Comparison of ENCODE assay signal across 8 cellular contexts in genomic region chr7:130732980-130733865, GRCh38. TPM values are rescaled to one million over a fixed set of nuclear protein-coding genes. Genes with fewer than 3 reads are reported as not detected.
DNase-seq lines count a peak whose midpoint lies in the region; ATAC-seq lines count a peak whose summit lies in the region.

No MANE protein-coding gene starts in this region.

- no peak overlapping the region for H3K27ac Mint-ChIP-seq in activated naive CD8-positive, alpha-beta T cell treated with anti-CD3 and anti-CD28 coated beads, Interleukin-2, amount 50 U/mL, for 24 hours
- peak overlapping the region; percentile 50 for H3K27ac Mint-ChIP-seq in stimulated activated memory B cell treated with anti-CD40 and anti-IgM and Interleukin-4, amounts not matched to agents 10 μg/mL and 1 μg/mL and 100 μg/mL, for 72 hours

- intact Hi-C loops in left colon (cut with DNase I, micrococcal nuclease) = no loop called here

- peaks cover 16% of the 10 kb centered on the region for H3K4me1 Mint-ChIP-seq in activated naive CD8-positive, alpha-beta T cell treated with anti-CD3 and anti-CD28 coated beads, Interleukin-2, amount 50 U/mL, for 24 hours
- H3K4me1 Mint-ChIP-seq in stimulated activated memory B cell treated with anti-CD40 and anti-IgM and Interleukin-4, amounts not matched to agents 10 μg/mL and 1 μg/mL and 100 μg/mL, for 72 hours = peaks cover 14% of the 10 kb centered on the region

- DNase-seq in NCI-H1694 treated with DMSO at 0.1 percent for 48 hours (lab: John Stamatoyannopoulos, UW) = peak; percentile 29
- no peak for DNase-seq in NCI-H1694 (lab: John Stamatoyannopoulos, UW)
- DNase-seq in NCI-H774 (lab: John Stamatoyannopoulos, UW) = peak; percentile 22
- peak; percentile 31 for DNase-seq in activated naive CD8-positive, alpha-beta T cell treated with anti-CD3 and anti-CD28 coated beads, Interleukin-2, amount 50 U/mL, for 24 hours
- DNase-seq in left colon = peak in 1 of 2 donors; percentile 52
- DNase-seq in NCI-H1417 treated with DMSO at 0.1 percent for 48 hours (lab: John Stamatoyannopoulos, UW) = no peak

- H3K9me3 Mint-ChIP-seq in activated naive CD8-positive, alpha-beta T cell treated with anti-CD3 and anti-CD28 coated beads, Interleukin-2, amount 50 U/mL, for 24 hours = no peaks in the 10 kb centered on the region
- no peaks in the 10 kb centered on the region for H3K9me3 Mint-ChIP-seq in stimulated activated memory B cell treated with anti-CD40 and anti-IgM and Interleukin-4, amounts not matched to agents 10 μg/mL and 1 μg/mL and 100 μg/mL, for 72 hours

- H3K36me3 Mint-ChIP-seq in activated naive CD8-positive, alpha-beta T cell treated with anti-CD3 and anti-CD28 coated beads, Interleukin-2, amount 50 U/mL, for 24 hours (ENCODE audit: low read depth) = peaks cover 14% of the 10 kb centered on the region
- no peaks in the 10 kb centered on the region for H3K36me3 Mint-ChIP-seq in stimulated activated memory B cell treated with anti-CD40 and anti-IgM and Interleukin-4, amounts not matched to agents 10 μg/mL and 1 μg/mL and 100 μg/mL, for 72 hours

- peak; percentile 40 for ATAC-seq in activated naive CD8-positive, alpha-beta T cell treated with anti-CD3 and anti-CD28 coated beads, Interleukin-2, amount 50 U/mL, for 24 hours
- ATAC-seq in left colon (peak; percentile 85), GM18502 (IDR thresholded peaks at IDR 0.05; ENCODE audit: poor library complexity, unreplicated experiment) (no peak)
- ATAC-seq in stimulated activated memory B cell treated with anti-CD40 and anti-IgM and Interleukin-4, amounts not matched to agents 10 μg/mL and 1 μg/mL and 100 μg/mL, for 72 hours = peak; percentile 78

- H3K4me3 Mint-ChIP-seq in activated naive CD8-positive, alpha-beta T cell treated with anti-CD3 and anti-CD28 coated beads, Interleukin-2, amount 50 U/mL, for 24 hours = peak overlapping the region; percentile 64
- H3K4me3 Mint-ChIP-seq in stimulated activated memory B cell treated with anti-CD40 and anti-IgM and Interleukin-4, amounts not matched to agents 10 μg/mL and 1 μg/mL and 100 μg/mL, for 72 hours = peak overlapping the region; percentile 72

- peaks cover 82% of the 10 kb centered on the region for H3K27me3 Mint-ChIP-seq in activated naive CD8-positive, alpha-beta T cell treated with anti-CD3 and anti-CD28 coated beads, Interleukin-2, amount 50 U/mL, for 24 hours
- H3K27me3 Mint-ChIP-seq in stimulated activated memory B cell treated with anti-CD40 and anti-IgM and Interleukin-4, amounts not matched to agents 10 μg/mL and 1 μg/mL and 100 μg/mL, for 72 hours = peaks cover 79% of the 10 kb centered on the region

RNA-seq across cellular contexts. Expression of gene KLF14, which starts 0.8 kb away (rescaled TPM):
- total RNA-seq in left colon = not detected

RNA-seq across cellular contexts. Expression of gene TSGA13, which starts 46.9 kb away (rescaled TPM):
- total RNA-seq in left colon = not detected

Comparison
In these comparisons a context has a peak if more than half of its experiments do, and no peak if none do; other contexts are left out.
1. DNase-seq: peak in NCI-H1694 treated with DMSO at 0.1 percent for 48 hours (single experiment), NCI-H774 (single experiment) and activated naive CD8-positive, alpha-beta T cell treated with anti-CD3 and anti-CD28 coated beads, Interleukin-2, amount 50 U/mL, for 24 hours (single experiment); none in NCI-H1694 (single experiment) and NCI-H1417 treated with DMSO at 0.1 percent for 48 hours (single experiment).